1 cellular context compared by ENCODE assay signal in genomic region chr1:242030071-242030470, GRCh38.
TF ChIP-seq lines count a peak whose summit lies in the region.

No MANE protein-coding gene starts in this region.

TF ChIP-seq in H1, 55 proteins besides CTCF, POLR2A, EP300 and RAD21:
- TF ChIP-seq HDAC6 (IDR thresholded peaks at IDR 0.05; ENCODE audit: low read depth, low read length) (no peak), SP2 (IDR thresholded peaks at IDR 0.05; ENCODE audit: low read length) (no peak), JUND (IDR thresholded peaks at IDR 0.05; ENCODE audit: low read length) (no peak), NANOG (IDR thresholded peaks at IDR 0.05; ENCODE audit: insufficient read depth, low read depth, low read length, poor library complexity, severe bottlenecking) (no peak), POLR2AphosphoS5 (IDR thresholded peaks at IDR 0.05; ENCODE audit: low read depth, low read length) (no peak), RFX5 (IDR thresholded peaks at IDR 0.05; ENCODE audit: borderline replicate concordance, low read depth, low read length) (no peak), RBBP5 (IDR thresholded peaks at IDR 0.05; ENCODE audit: borderline replicate concordance, low read depth, low read length) (no peak), BACH1 (IDR thresholded peaks at IDR 0.05; ENCODE audit: low read length) (no peak), POU5F1 (IDR thresholded peaks at IDR 0.05; ENCODE audit: low read depth, low read length) (no peak), SIX5 (IDR thresholded peaks at IDR 0.05; ENCODE audit: low read depth, low read length) (no peak), CBX5 (IDR thresholded peaks at IDR 0.05; ENCODE audit: low read depth, low read length) (no peak), TEAD4 (IDR thresholded peaks at IDR 0.05; ENCODE audit: low read depth, low read length) (no peak)
- TF ChIP-seq, protein P1, sequence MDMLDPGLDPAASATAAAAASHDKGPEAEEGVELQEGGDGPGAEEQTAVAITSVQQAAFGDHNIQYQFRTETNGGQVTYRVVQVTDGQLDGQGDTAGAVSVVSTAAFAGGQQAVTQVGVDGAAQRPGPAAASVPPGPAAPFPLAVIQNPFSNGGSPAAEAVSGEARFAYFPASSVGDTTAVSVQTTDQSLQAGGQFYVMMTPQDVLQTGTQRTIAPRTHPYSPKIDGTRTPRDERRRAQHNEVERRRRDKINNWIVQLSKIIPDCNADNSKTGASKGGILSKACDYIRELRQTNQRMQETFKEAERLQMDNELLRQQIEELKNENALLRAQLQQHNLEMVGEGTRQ (IDR thresholded peaks at IDR 0.05; ENCODE audit: low read length): no peak
- TF ChIP-seq, protein P2, sequence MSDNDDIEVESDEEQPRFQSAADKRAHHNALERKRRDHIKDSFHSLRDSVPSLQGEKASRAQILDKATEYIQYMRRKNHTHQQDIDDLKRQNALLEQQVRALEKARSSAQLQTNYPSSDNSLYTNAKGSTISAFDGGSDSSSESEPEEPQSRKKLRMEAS (IDR thresholded peaks at IDR 0.05): no peak
